ENCODE assay signal across 8 cellular contexts in the genomic region with DNA sequence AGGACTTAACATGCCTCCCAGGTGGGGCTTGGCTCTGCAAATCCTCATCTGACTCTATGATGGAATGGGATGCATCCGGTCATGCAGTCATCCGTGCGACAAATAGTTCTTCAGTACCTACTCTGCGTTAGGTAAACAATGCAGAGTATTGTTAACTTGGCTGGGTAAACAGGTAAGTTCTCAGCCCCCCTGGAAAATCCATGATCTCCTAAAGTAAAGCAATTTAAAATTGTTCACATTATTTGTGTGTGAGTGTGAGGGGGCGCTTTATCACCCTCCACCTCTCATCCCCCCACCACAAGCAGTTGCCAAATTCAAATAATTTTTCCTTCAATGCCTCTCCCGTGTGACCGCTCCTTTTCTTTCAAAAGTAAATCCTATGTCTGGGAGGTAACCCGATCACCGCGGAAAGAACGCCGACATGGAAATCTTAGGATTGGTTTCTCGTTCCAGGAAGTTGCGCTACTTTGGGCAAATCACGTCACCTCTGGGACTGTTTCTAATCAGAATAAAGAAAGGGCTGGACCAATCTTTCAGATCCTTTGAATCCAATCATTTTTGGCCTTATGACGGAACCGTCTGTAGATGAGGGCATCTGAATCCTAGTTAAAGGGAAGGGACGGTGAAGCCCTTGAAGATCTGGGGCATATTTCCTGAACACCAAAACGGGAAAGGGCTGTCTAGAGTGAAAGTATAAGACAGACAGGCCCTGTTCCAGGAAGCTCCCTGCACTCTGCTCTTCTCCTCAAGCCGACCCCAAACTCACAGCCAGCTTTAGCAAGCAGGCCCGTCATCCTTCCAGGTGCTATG. TPM values are rescaled to one million over a fixed set of nuclear protein-coding genes. Genes with fewer than 3 reads are reported as not detected.
A peak's percentile ranks its signal among the peaks of the same experiment; 100 is the strongest.
DNase-seq lines count a peak whose midpoint lies in the region; ATAC-seq and TF ChIP-seq lines count a peak whose summit lies in the region.

No MANE protein-coding gene starts in this region.

- H3K4me1 Mint-ChIP-seq in glutamatergic neuron (ENCODE audit: low read depth, unreplicated experiment): peaks cover 29% of the 10 kb centered on the region
- H3K4me1 Mint-ChIP-seq in CD4-positive, alpha-beta memory T cell: no peaks in the 10 kb centered on the region

- no peaks in the 10 kb centered on the region for H3K4me1 ChIP-seq in prostate gland (replicated peaks)
- no peaks in the 10 kb centered on the region for H3K4me1 ChIP-seq in CD4-positive, alpha-beta memory T cell (ENCODE audit: insufficient read depth, low read length)

- peak overlapping the region; percentile 58 to 62 for H3K27ac ChIP-seq in prostate gland
- H3K27ac ChIP-seq in CD4-positive, alpha-beta memory T cell (ENCODE audit: low read depth, low read length): no peak overlapping the region

- no peak for TF ChIP-seq CTCF in glutamatergic neuron (IDR thresholded peaks at IDR 0.05; ENCODE audit: partially characterized antibody, unreplicated experiment)
- TF ChIP-seq CTCF in prostate gland (IDR thresholded peaks at IDR 0.05): no peak

- peak overlapping the region; percentile 27 for H3K4me3 Mint-ChIP-seq in glutamatergic neuron (ENCODE audit: unreplicated experiment)
- no peak overlapping the region for H3K4me3 Mint-ChIP-seq in CD4-positive, alpha-beta memory T cell

- peak; percentile 93 for DNase-seq in DMS79 treated with DMSO at 0.1 percent for 48 hours (lab: John Stamatoyannopoulos, UW)
- DNase-seq in SHP77 treated with DMSO at 0.1 percent for 48 hours (lab: John Stamatoyannopoulos, UW): peak; percentile 74
- DNase-seq in glutamatergic neuron: no peak
- DNase-seq in prostate gland (ENCODE audit: low spot score): peak; percentile 52
- no peak for DNase-seq in CD4-positive, alpha-beta memory T cell
- DNase-seq in activated T-cell treated with anti-CD3 and anti-CD28 coated beads, Interleukin-2, amount 50 U/mL, for 48 hours: no peak

- POLR2A ChIA-PET in CD4-positive, alpha-beta memory T cell (lab: Charles Lee; ENCODE audit: partially characterized antibody): no interaction called here

- H3K27me3 ChIP-seq in prostate gland (replicated peaks; ENCODE audit: insufficient read depth): no peaks in the 10 kb centered on the region
- no peaks in the 10 kb centered on the region for H3K27me3 ChIP-seq in CD4-positive, alpha-beta memory T cell (ENCODE audit: insufficient read depth, low read length)

- 37% methylated on average over 21 of the region's 21 CpGs for WGBS in prostate gland

- H3K9me3 Mint-ChIP-seq in glutamatergic neuron (ENCODE audit: unreplicated experiment): peaks cover 2% of the 10 kb centered on the region
- H3K9me3 Mint-ChIP-seq in CD4-positive, alpha-beta memory T cell: peaks cover 0 to 1% (median 0%) of the 10 kb centered on the region in 8 donors

- no peaks in the 10 kb centered on the region for H3K36me3 Mint-ChIP-seq in glutamatergic neuron (ENCODE audit: unreplicated experiment)
- no peaks in the 10 kb centered on the region for H3K36me3 Mint-ChIP-seq in CD4-positive, alpha-beta memory T cell

- no peaks in the 10 kb centered on the region for H3K9me3 ChIP-seq in prostate gland
- H3K9me3 ChIP-seq in CD4-positive, alpha-beta memory T cell (ENCODE audit: control insufficient read depth in 1 of 2, low read length in 2 of 2): no peaks in the 10 kb centered on the region

- no peak for TF ChIP-seq POLR2A in prostate gland (IDR thresholded peaks at IDR 0.05)

- ATAC-seq in GM21360 (IDR thresholded peaks at IDR 0.05; ENCODE audit: unreplicated experiment) (no peak), HG03097 (IDR thresholded peaks at IDR 0.05; ENCODE audit: low FRiP score, unreplicated experiment) (no peak)

- intact Hi-C loops in prostate gland (cut with DNase I): no loop called here
- intact Hi-C loops in CD4-positive, alpha-beta memory T cell (cut with micrococcal nuclease): no loop called here

- CTCF ChIA-PET in CD4-positive, alpha-beta memory T cell (lab: Charles Lee; ENCODE audit: partially characterized antibody): interaction anchor here (0.6 kb wide), 1 partner anchor 283 kb away, joined by 5 read pairs; no protein-coding TSS in a partner anchor

- peak overlapping the region in 1 of 2 donors; percentile 7 for H3K4me3 ChIP-seq in prostate gland
- no peak overlapping the region for H3K4me3 ChIP-seq in CD4-positive, alpha-beta memory T cell (ENCODE audit: low read length in 2 of 2)

- peaks cover 2% of the 10 kb centered on the region for H3K27me3 Mint-ChIP-seq in glutamatergic neuron (ENCODE audit: unreplicated experiment)
- H3K27me3 Mint-ChIP-seq in CD4-positive, alpha-beta memory T cell: peaks cover 3 to 6% of the 10 kb centered on the region in 2 donors

- H3K27ac Mint-ChIP-seq in glutamatergic neuron (ENCODE audit: unreplicated experiment): peak overlapping the region; percentile 81
- no peak overlapping the region for H3K27ac Mint-ChIP-seq in CD4-positive, alpha-beta memory T cell

- H3K36me3 ChIP-seq in prostate gland: no peaks in the 10 kb centered on the region
- no peaks in the 10 kb centered on the region for H3K36me3 ChIP-seq in CD4-positive, alpha-beta memory T cell (ENCODE audit: insufficient read depth, low read length)

RNA-seq across cellular contexts. Expression of a gene that starts 44.0 kb away (rescaled TPM):
- 149 TPM for total RNA-seq in glutamatergic neuron (ENCODE audit: unreplicated experiment)
- total RNA-seq in prostate gland: 10 to 100 TPM; 69.1 to 74.1 TPM
- 10 to 100 TPM; 95.8 to 98.5 TPM for total RNA-seq in CD4-positive, alpha-beta memory T cell
- 10 to 100 TPM; 69.6 to 88.7 TPM for polyA plus RNA-seq in CD4-positive, alpha-beta memory T cell

Comparison
In these comparisons a context has a peak if more than half of its experiments do, and no peak if none do; other contexts are left out.
1. DNase-seq: peak in DMS79 treated with DMSO at 0.1 percent for 48 hours (single experiment), SHP77 treated with DMSO at 0.1 percent for 48 hours (single experiment) and prostate gland (single experiment); none in glutamatergic neuron (single experiment), CD4-positive, alpha-beta memory T cell (0 of 5) and activated T-cell treated with anti-CD3 and anti-CD28 coated beads, Interleukin-2, amount 50 U/mL, for 48 hours (0 of 2).